In the genomic region with DNA sequence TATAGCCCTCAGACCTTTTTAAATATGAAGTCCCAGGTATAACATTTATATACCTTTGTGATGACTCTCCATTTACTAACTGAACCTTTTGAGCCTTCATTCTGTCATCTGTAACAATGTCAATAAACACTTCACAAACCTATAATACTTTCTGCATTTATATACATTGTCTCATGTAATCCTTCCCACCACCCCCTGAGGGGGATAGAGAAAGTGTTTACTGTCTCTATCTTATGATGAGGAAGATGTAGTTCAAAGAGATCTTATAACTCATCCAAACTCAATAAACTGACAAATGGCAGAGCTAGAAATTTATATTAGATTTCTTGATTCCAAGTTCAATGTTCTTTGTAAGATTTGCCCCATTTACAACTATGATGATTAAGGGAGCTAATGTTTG, we compare ENCODE assay signal across 36 cellular contexts. TPM values are rescaled to one million over a fixed set of nuclear protein-coding genes. Genes with fewer than 3 reads are reported as not detected.
"Had no signal": no experiment of that assay in that cellular context is flagged by ENCODE, and none has a peak within 500 bp of the region (broad histone marks: within the 10 kb centered on the region; RNA-seq: fewer than 3 reads in every experiment).

No MANE protein-coding gene starts in this region.

- H3K27ac ChIP-seq: ascending aorta, coronary artery, gastrocnemius medialis, left ventricle myocardium inferior, ovary, prostate gland, sigmoid colon, uterus had no signal

- H3K36me3 Mint-ChIP-seq: brain; stimulated activated memory B cell treated with anti-CD40 and anti-IgM and Interleukin-4, amounts not matched to agents 10 μg/mL and 1 μg/mL and 100 μg/mL, for 72 hours; type B pancreatic cell had no signal

- H3K9me3 ChIP-seq: ascending aorta, gastrocnemius medialis, left ventricle myocardium inferior, ovary, prostate gland, sigmoid colon, uterus had no signal

- H3K4me3 Mint-ChIP-seq: activated naive CD4-positive, alpha-beta T cell treated with anti-CD3 and anti-CD28 coated beads, Interleukin-2, amount 10 ng/mL, durations not matched to agents 7 days and 5 days; activated naive CD8-positive, alpha-beta T cell treated with anti-CD3 and anti-CD28 coated beads, Interleukin-2, amount 10 ng/mL, durations not matched to agents 7 days and 5 days; activated T-helper 1 cell treated with anti-CD3 and anti-CD28 coated beads, Interleukin-12 subunit alpha, Interleukin-12 subunit beta, Interleukin-2, Interleukin-4 antibody, amounts not matched to agents 30 ng/mL and 10 ng/mL and 1 ng/mL, durations not matched to agents 14 hours and 24 hours and 36 hours; brain; stimulated activated memory B cell treated with anti-CD40 and anti-IgM and Interleukin-4, amounts not matched to agents 10 μg/mL and 1 μg/mL and 100 μg/mL, for 72 hours; stimulated activated naive CD8-positive, alpha-beta T cell treated with anti-CD3 and anti-CD28 coated beads, Interleukin-15, amount 100 ng/mL, for 72 hours; type B pancreatic cell had no signal

- DNase-seq: activated CD4-positive, alpha-beta T cell treated with anti-CD3 and anti-CD28 coated beads for 48 hours; activated CD4-positive, alpha-beta T cell treated with anti-CD3 and anti-CD28 coated beads, Interleukin-2, amount 50 U/mL, for 48 hours; activated CD4-positive, CD25-positive, alpha-beta regulatory T cell; activated CD8-positive, alpha-beta memory T cell treated with anti-CD3 and anti-CD28 coated beads, Interleukin-2, amount 50 U/mL, for 4 hours; activated gamma-delta T cell; activated naive CD4-positive, alpha-beta T cell treated with anti-CD3 and anti-CD28 coated beads, Interleukin-2, amount 10 ng/mL, durations not matched to agents 7 days and 5 days; activated naive CD8-positive, alpha-beta T cell treated with anti-CD3 and anti-CD28 coated beads, Interleukin-2, amount 10 ng/mL, durations not matched to agents 7 days and 5 days; activated T-cell treated with anti-CD3 and anti-CD28 coated beads, Interleukin-2, amount 50 U/mL, for 1 hour; dorsolateral prefrontal cortex; effector memory CD4-positive, alpha-beta T cell; gastrocnemius medialis; glutamatergic neuron; islet precursor cell; left ventricle myocardium inferior; ovary; retina; sigmoid colon; stimulated activated CD4-positive, alpha-beta T cell treated with anti-CD3 and anti-CD28 coated beads, Interleukin-1b, Interleukin-23, amount 100 ng/mL, for 48 hours; stimulated activated CD4-positive, alpha-beta T cell treated with anti-CD3 and anti-CD28 coated beads, Interleukin-4, amount 100 ng/mL, for 4 hours; stimulated activated CD8-positive, alpha-beta memory T cell treated with anti-CD3 and anti-CD28 coated beads, Interleukin-4, amount 100 ng/mL, for 48 hours; stimulated activated naive CD8-positive, alpha-beta T cell treated with anti-CD3 and anti-CD28 coated beads, Interleukin-15, amount 100 ng/mL, for 72 hours; substantia nigra; uterus had no signal

- H3K27me3 ChIP-seq: ascending aorta, gastrocnemius medialis, ovary, sigmoid colon, uterus had no signal

- ATAC-seq: gastrocnemius medialis had no signal

- H3K4me1 Mint-ChIP-seq: brain had no signal

- H3K36me3 ChIP-seq: ascending aorta, gastrocnemius medialis, left ventricle myocardium inferior, ovary, prostate gland, sigmoid colon, uterus had no signal

- H3K4me1 ChIP-seq: ascending aorta, gastrocnemius medialis, left ventricle myocardium inferior, prostate gland, sigmoid colon, uterus had no signal

- H3K9me3 Mint-ChIP-seq: brain; stimulated activated memory B cell treated with anti-CD40 and anti-IgM and Interleukin-4, amounts not matched to agents 10 μg/mL and 1 μg/mL and 100 μg/mL, for 72 hours; type B pancreatic cell had no signal

- H3K4me3 ChIP-seq: ascending aorta, coronary artery, dorsolateral prefrontal cortex, gastrocnemius medialis, left ventricle myocardium inferior, lung, ovary, prostate gland, sigmoid colon, smooth muscle cell, uterus had no signal

- H3K27me3 Mint-ChIP-seq: stimulated activated memory B cell treated with anti-CD40 and anti-IgM and Interleukin-4, amounts not matched to agents 10 μg/mL and 1 μg/mL and 100 μg/mL, for 72 hours had no signal

- H3K27ac Mint-ChIP-seq: activated naive CD4-positive, alpha-beta T cell treated with anti-CD3 and anti-CD28 coated beads, Interleukin-2, amount 10 ng/mL, durations not matched to agents 7 days and 5 days; activated naive CD8-positive, alpha-beta T cell treated with anti-CD3 and anti-CD28 coated beads, Interleukin-2, amount 10 ng/mL, durations not matched to agents 7 days and 5 days; activated T-helper 1 cell treated with anti-CD3 and anti-CD28 coated beads, Interleukin-12 subunit alpha, Interleukin-12 subunit beta, Interleukin-2, Interleukin-4 antibody, amounts not matched to agents 30 ng/mL and 10 ng/mL and 1 ng/mL, durations not matched to agents 14 hours and 24 hours and 36 hours; brain; stimulated activated naive CD8-positive, alpha-beta T cell treated with anti-CD3 and anti-CD28 coated beads, Interleukin-15, amount 100 ng/mL, for 72 hours; type B pancreatic cell had no signal

- H3K4me2 ChIP-seq: smooth muscle cell had no signal

RNA-seq across cellular contexts. Expression of gene CR2, which starts 48.3 kb away (rescaled TPM):
- total RNA-seq: activated T-helper 1 cell treated with anti-CD3 and anti-CD28 coated beads, Interleukin-12 subunit alpha, Interleukin-12 subunit beta, Interleukin-2, Interleukin-4 antibody, amounts not matched to agents 30 ng/mL and 10 ng/mL and 1 ng/mL, durations not matched to agents 14 hours and 24 hours and 36 hours; ascending aorta; cardiac septum; cerebellum; left ventricle myocardium inferior; sigmoid colon; smooth muscle cell; T-helper 1 cell treated with Interleukin-12 subunit alpha and Interleukin-12 subunit beta and Interleukin-4 antibody, amounts not matched to agents 30 ng/mL and 1 ng/mL, for 36 hours had no signal
- polyA plus RNA-seq: neural cell, smooth muscle cell had no signal
